8 cellular contexts compared by ENCODE assay signal in genomic region chr14:39433452-39433813, GRCh38. TPM values are rescaled to one million over a fixed set of nuclear protein-coding genes. Genes with fewer than 3 reads are reported as not detected.
DNase-seq lines count a peak whose midpoint lies in the region; ATAC-seq, FAIRE-seq and TF ChIP-seq lines count a peak whose summit lies in the region.

No MANE protein-coding gene starts in this region.

- TF ChIP-seq CTCF in BE2C (IDR thresholded peaks at IDR 0.05; ENCODE audit: low read depth, low read length), result no peak
- no peak for TF ChIP-seq CTCF in LNCaP clone FGC (IDR thresholded peaks at IDR 0.05; ENCODE audit: control insufficient read depth, extremely low read depth, insufficient read depth)
- TF ChIP-seq CTCF in colonic mucosa (IDR thresholded peaks at IDR 0.05), result no peak

- H3K27me3 ChIP-seq in BE2C (no peaks in the 10 kb centered on the region), colonic mucosa (no peaks in the 10 kb centered on the region)
- no peaks in the 10 kb centered on the region for H3K27me3 ChIP-seq in naive thymus-derived CD4-positive, alpha-beta T cell (ENCODE audit: control insufficient read depth in 2 of 2, insufficient read depth in 2 of 2, low read length in 2 of 2)

- POLR2A ChIA-PET in naive thymus-derived CD4-positive, alpha-beta T cell (lab: Charles Lee), result interaction anchor here (0.6 to 3.5 kb wide), 3 partner anchors 8 to 330 kb away, joined by 3 to 36 read pairs (median 3); partner anchors contain the start of gene SEC23A

- CTCF ChIA-PET in naive thymus-derived CD4-positive, alpha-beta T cell (lab: Charles Lee), result no interaction called here

- H3K4me3 ChIP-seq in BE2C (ENCODE audit: low read depth, low read length) (peak overlapping the region; percentile 66), LNCaP clone FGC (ENCODE audit: low read depth, low read length) (peak overlapping the region; percentile 87), colonic mucosa (peak overlapping the region; percentile 96)
- peak overlapping the region; percentile 95 for H3K4me3 ChIP-seq in naive thymus-derived CD4-positive, alpha-beta T cell (ENCODE audit: low read length)

- H3K27ac Mint-ChIP-seq in naive thymus-derived CD4-positive, alpha-beta T cell, result peak overlapping the region; percentile 90 to 100 (median 100)

- peak overlapping the region; percentile 99 to 100 (median 100) for H3K4me3 Mint-ChIP-seq in naive thymus-derived CD4-positive, alpha-beta T cell

- H3K36me3 ChIP-seq in BE2C (no peaks in the 10 kb centered on the region), colonic mucosa (no peaks in the 10 kb centered on the region)
- peaks cover 0 to 7% (median 0%) of the 10 kb centered on the region in 3 experiments for H3K36me3 ChIP-seq in naive thymus-derived CD4-positive, alpha-beta T cell (ENCODE audit: control insufficient read depth in 2 of 3, insufficient read depth in 3 of 3, low read length in 3 of 3)

- H3K27me3 Mint-ChIP-seq in naive thymus-derived CD4-positive, alpha-beta T cell, result peaks cover 0 to 2% (median 0%) of the 10 kb centered on the region in 5 donors

- no peak for DNase-seq in BE2C
- DNase-seq in LNCaP clone FGC (ENCODE audit: low read depth), result no peak
- no peak for DNase-seq in colonic mucosa
- DNase-seq in naive thymus-derived CD4-positive, alpha-beta T cell, result no peak
- DNase-seq in HuH-7 (ENCODE audit: low spot score), result no peak
- DNase-seq in DMS79 (lab: John Stamatoyannopoulos, UW), result no peak
- DNase-seq in GM19239 (ENCODE audit: insufficient read length, low spot score), result no peak

- peak overlapping the region; percentile 96 for H3K27ac ChIP-seq in colonic mucosa
- peak overlapping the region; percentile 83 for H3K27ac ChIP-seq in naive thymus-derived CD4-positive, alpha-beta T cell (ENCODE audit: low read depth, low read length)

- peaks cover 27 to 37% (median 34%) of the 10 kb centered on the region in 7 donors for H3K4me1 Mint-ChIP-seq in naive thymus-derived CD4-positive, alpha-beta T cell

- H3K4me1 ChIP-seq in BE2C, result no peaks in the 10 kb centered on the region
- no peaks in the 10 kb centered on the region for H3K4me1 ChIP-seq in colonic mucosa
- peaks cover 24 to 28% of the 10 kb centered on the region in 2 donors for H3K4me1 ChIP-seq in naive thymus-derived CD4-positive, alpha-beta T cell (ENCODE audit: control insufficient read depth in 2 of 2, insufficient read depth in 2 of 2, low read length in 2 of 2)

- intact Hi-C loops in colonic mucosa (cut with DNase I), result loop anchor here (5.0 kb wide), 2 partner anchors 166 to 266 kb away; no protein-coding TSS in a partner anchor
- intact Hi-C loops in naive thymus-derived CD4-positive, alpha-beta T cell (cut with micrococcal nuclease), result loop anchor here (2.0 to 10.0 kb wide), 3 partner anchors 17 to 1369 kb away; no protein-coding TSS in a partner anchor

- H3K9me3 ChIP-seq in BE2C, result no peaks in the 10 kb centered on the region; the same call in 1 of the 2 replicates
- no peaks in the 10 kb centered on the region for H3K9me3 ChIP-seq in colonic mucosa
- no peaks in the 10 kb centered on the region for H3K9me3 ChIP-seq in naive thymus-derived CD4-positive, alpha-beta T cell (ENCODE audit: control insufficient read depth in 2 of 3, low read length in 3 of 3)

- peaks cover 0 to 6% (median 0%) of the 10 kb centered on the region in 5 donors for H3K36me3 Mint-ChIP-seq in naive thymus-derived CD4-positive, alpha-beta T cell

- FAIRE-seq in GM19239 (lab: Jason Lieb, UNC), result no peak

- ATAC-seq in naive thymus-derived CD4-positive, alpha-beta T cell, result no peak
- ATAC-seq in GM21737 (IDR thresholded peaks at IDR 0.05; ENCODE audit: unreplicated experiment), result no peak

- peak overlapping the region; percentile 81 to 87 for H3K9ac ChIP-seq in colonic mucosa (ENCODE audit: low read depth in 2 of 2, low read length in 2 of 2)

- peaks cover 0 to 4% (median 0%) of the 10 kb centered on the region in 11 donors for H3K9me3 Mint-ChIP-seq in naive thymus-derived CD4-positive, alpha-beta T cell

RNA-seq across cellular contexts. Expression of gene FBXO33, which starts 1.2 kb away (rescaled TPM):
- polyA plus RNA-seq in BE2C (2012; ENCODE audit: insufficient read depth, insufficient read length, low read depth), result 13.0 TPM
- 10 to 100 TPM; 10.6 to 11.1 TPM for total RNA-seq in colonic mucosa
- total RNA-seq in naive thymus-derived CD4-positive, alpha-beta T cell, result 10 to 100 TPM; 16.5 to 68.2 (median 27.9) TPM
- 10 to 100 TPM; 17.5 to 19.8 TPM for polyA plus RNA-seq in naive thymus-derived CD4-positive, alpha-beta T cell
